In the genomic region with DNA sequence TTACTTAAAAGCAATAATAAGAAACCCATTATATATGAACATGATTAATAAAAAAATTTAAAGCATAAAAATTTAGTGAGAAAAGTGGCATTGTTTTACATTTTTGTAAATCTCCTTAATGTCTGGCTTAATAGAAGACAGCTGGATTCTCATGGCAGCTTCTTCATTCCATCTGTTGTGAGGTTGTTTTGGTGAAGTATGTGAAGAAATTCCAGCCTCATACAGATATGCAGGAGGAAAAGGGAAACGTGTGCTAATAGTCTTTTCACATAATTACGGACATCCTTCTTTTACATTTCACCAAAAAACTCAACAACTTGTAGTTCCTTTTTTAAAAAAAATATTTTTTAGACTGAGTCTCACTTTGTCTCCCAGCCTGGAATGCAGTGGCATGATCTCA, we compare ENCODE assay signal across 22 cellular contexts.
"Had no signal": no experiment of that assay in that cellular context is flagged by ENCODE, and none has a peak within 500 bp of the region (broad histone marks: within the 10 kb centered on the region; RNA-seq: fewer than 3 reads in every experiment).

No MANE protein-coding gene starts in this region.

- DNase-seq: activated CD4-positive, alpha-beta T cell treated with anti-CD3 and anti-CD28 coated beads for 4 hours; activated CD8-positive, alpha-beta memory T cell treated with anti-CD3 and anti-CD28 coated beads, Interleukin-2, amount 50 U/mL, for 4 hours; activated CD8-positive, alpha-beta T cell treated with anti-CD3 and anti-CD28 coated beads, Interleukin-2, amount 10 ng/mL, durations not matched to agents 7 days and 5 days; activated gamma-delta T cell; activated T-cell treated with anti-CD3 and anti-CD28 coated beads, Interleukin-2, amount 50 U/mL, for 72 hours; central memory CD4-positive, alpha-beta T cell; cortex of kidney; effector CD8-positive, alpha-beta T cell; kidney; left ventricle myocardium inferior; mucosa of descending colon; naive thymus-derived CD4-positive, alpha-beta T cell; posterior cingulate gyrus; retina; stimulated activated CD4-positive, alpha-beta T cell treated with anti-CD3 and anti-CD28 coated beads, Interleukin-4, amount 100 ng/mL, for 1 hour; stimulated activated naive B cell treated with anti-CD40 and anti-IgM and Interleukin-4, amounts not matched to agents 10 μg/mL and 1 μg/mL and 100 μg/mL, for 72 hours; tibial artery had no signal

- H3K27me3 Mint-ChIP-seq: activated naive CD8-positive, alpha-beta T cell; brain; memory B cell; naive thymus-derived CD4-positive, alpha-beta T cell; stimulated activated naive B cell treated with anti-CD40 and anti-IgM and Interleukin-4, amounts not matched to agents 10 μg/mL and 1 μg/mL and 100 μg/mL, for 72 hours had no signal

- ATAC-seq: activated CD8-positive, alpha-beta T cell treated with anti-CD3 and anti-CD28 coated beads, Interleukin-2, amount 10 ng/mL, durations not matched to agents 7 days and 5 days; activated T-cell treated with anti-CD3 and anti-CD28 coated beads, Interleukin-2, amount 50 U/mL, for 72 hours; gastroesophageal sphincter; mucosa of descending colon; naive thymus-derived CD4-positive, alpha-beta T cell; stimulated activated naive B cell treated with anti-CD40 and anti-IgM and Interleukin-4, amounts not matched to agents 10 μg/mL and 1 μg/mL and 100 μg/mL, for 72 hours had no signal

- H3K9me3 Mint-ChIP-seq: activated T-cell treated with anti-CD3 and anti-CD28 coated beads, Interleukin-2, amount 50 U/mL, for 72 hours; brain; memory B cell; naive thymus-derived CD4-positive, alpha-beta T cell; stimulated activated naive B cell treated with anti-CD40 and anti-IgM and Interleukin-4, amounts not matched to agents 10 μg/mL and 1 μg/mL and 100 μg/mL, for 72 hours; T-helper 1 cell treated with Interleukin-12 subunit alpha and Interleukin-12 subunit beta and Interleukin-4 antibody, amounts not matched to agents 30 μg/mL and 1 μg/mL, for 36 hours had no signal

- H3K27ac ChIP-seq: left ventricle myocardium inferior had no signal

- H3K27ac Mint-ChIP-seq: activated CD8-positive, alpha-beta T cell treated with anti-CD3 and anti-CD28 coated beads, Interleukin-2, amount 10 ng/mL, durations not matched to agents 7 days and 5 days; activated naive CD8-positive, alpha-beta T cell; activated T-cell treated with anti-CD3 and anti-CD28 coated beads, Interleukin-2, amount 50 U/mL, for 72 hours; brain; memory B cell; naive thymus-derived CD4-positive, alpha-beta T cell; stimulated activated naive B cell treated with anti-CD40 and anti-IgM and Interleukin-4, amounts not matched to agents 10 μg/mL and 1 μg/mL and 100 μg/mL, for 72 hours; T-helper 1 cell treated with Interleukin-12 subunit alpha and Interleukin-12 subunit beta and Interleukin-4 antibody, amounts not matched to agents 30 μg/mL and 1 μg/mL, for 36 hours had no signal

- H3K36me3 ChIP-seq: gastroesophageal sphincter, tibial artery had no signal

- H3K4me3 Mint-ChIP-seq: activated CD8-positive, alpha-beta T cell treated with anti-CD3 and anti-CD28 coated beads, Interleukin-2, amount 10 ng/mL, durations not matched to agents 7 days and 5 days; activated naive CD8-positive, alpha-beta T cell; activated T-cell treated with anti-CD3 and anti-CD28 coated beads, Interleukin-2, amount 50 U/mL, for 72 hours; brain; memory B cell; naive thymus-derived CD4-positive, alpha-beta T cell; stimulated activated naive B cell treated with anti-CD40 and anti-IgM and Interleukin-4, amounts not matched to agents 10 μg/mL and 1 μg/mL and 100 μg/mL, for 72 hours; T-helper 1 cell treated with Interleukin-12 subunit alpha and Interleukin-12 subunit beta and Interleukin-4 antibody, amounts not matched to agents 30 μg/mL and 1 μg/mL, for 36 hours had no signal

- H3K27me3 ChIP-seq: gastroesophageal sphincter, tibial artery had no signal

- H3K9me3 ChIP-seq: gastroesophageal sphincter, left ventricle myocardium inferior, mucosa of descending colon, tibial artery had no signal

- H3K4me3 ChIP-seq: gastroesophageal sphincter, left ventricle myocardium inferior, mucosa of descending colon, tibial artery had no signal
